In the genomic region with DNA sequence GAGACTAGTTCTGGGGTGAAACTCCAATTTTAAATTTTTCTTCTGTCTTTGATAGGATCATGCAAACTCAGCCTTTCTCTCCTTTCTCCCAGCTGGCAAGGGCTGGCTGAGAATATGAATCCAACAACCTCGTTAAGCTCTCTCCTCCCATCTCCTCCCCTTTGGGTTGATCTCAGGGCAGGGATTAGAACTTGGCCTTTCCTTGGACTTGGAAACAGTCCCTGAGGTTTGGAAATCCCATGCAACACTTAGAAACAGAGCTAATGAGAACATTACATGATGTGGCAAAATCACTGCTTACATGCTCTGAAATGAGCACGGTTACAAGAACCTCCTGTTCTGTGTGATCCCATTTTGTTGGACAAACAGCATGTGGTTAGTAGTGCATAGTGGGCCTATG, we compare ENCODE assay signal across 13 cellular contexts. TPM values are rescaled to one million over a fixed set of nuclear protein-coding genes. Genes with fewer than 3 reads are reported as not detected.
A peak's percentile ranks its signal among the peaks of the same experiment; 100 is the strongest.
DNase-seq lines count a peak whose midpoint lies in the region; ATAC-seq and TF ChIP-seq lines count a peak whose summit lies in the region.
"Had no signal": no experiment of that assay in that cellular context is flagged by ENCODE, and none has a peak within 500 bp of the region (broad histone marks: within the 10 kb centered on the region; RNA-seq: fewer than 3 reads in every experiment).

No MANE protein-coding gene starts in this region.

- H3K9me3 ChIP-seq in adrenal gland (replicated peaks in 1 of 3) (no peaks in the 10 kb centered on the region), transverse colon (no peaks in the 10 kb centered on the region), neuronal stem cell (replicated peaks in 1 of 2; ENCODE audit: control insufficient read depth in 2 of 2, insufficient read depth in 1 of 2, low read depth in 1 of 2, low read length in 2 of 2) (no peaks in the 10 kb centered on the region), HAP-1 (no peaks in the 10 kb centered on the region; the same call in 1 of the 2 replicates)

- no peak overlapping the region for H3K18ac ChIP-seq in neuronal stem cell (ENCODE audit: low read length)

- H3K23ac ChIP-seq in neuronal stem cell (ENCODE audit: low read depth, low read length, poor library complexity): no peak overlapping the region

- no peak overlapping the region for H3K4me3 ChIP-seq in adrenal gland
- no peak overlapping the region for H3K4me3 ChIP-seq in transverse colon
- H3K4me3 ChIP-seq in neuronal stem cell (ENCODE audit: low read length in 2 of 2): no peak overlapping the region
- no peak overlapping the region for H3K4me3 ChIP-seq in HAP-1

- no peak for TF ChIP-seq CTCF in adrenal gland (IDR thresholded peaks at IDR 0.05)
- TF ChIP-seq CTCF in transverse colon (IDR thresholded peaks at IDR 0.05): no peak

- H3K4me3 Mint-ChIP-seq in activated T-helper 2 cell treated with anti-CD3 and anti-CD28 coated beads, Interferon-gamma antibody, Interleukin-2, Interleukin-4, amounts not matched to agents 10 μg/mL and 5 μg/mL and 100 μg/mL, durations not matched to agents 14 hours and 24 hours and 36 hours (ENCODE audit: low read depth): no peak overlapping the region
- H3K4me3 Mint-ChIP-seq: CD8-positive, alpha-beta memory T cell; dendritic cell treated with granulocyte-macrophage colony-stimulating factor and Interleukin-4, amounts not matched to agents 40 ng/mL and 50 ng/mL, for 4 days; stimulated activated memory B cell treated with anti-CD40 and anti-IgM and Interleukin-4, amounts not matched to agents 10 μg/mL and 1 μg/mL and 100 μg/mL, for 72 hours had no signal

- DNase-seq in adrenal gland (peak in 5 of 7 donors; percentile 22 to 67 (median 37)), fibroblast of the conjunctiva (ENCODE audit: low read depth) (peak; percentile 96), myocyte (ENCODE audit: low read depth) (peak; percentile 34), transverse colon (peak; percentile 36), neuronal stem cell (ENCODE audit: low spot score) (no peak), HAP-1 (ENCODE audit: low spot score in 2 of 2) (no peak)
- DNase-seq in activated T-helper 2 cell treated with anti-CD3 and anti-CD28 coated beads, Interferon-gamma antibody, Interleukin-2, Interleukin-4, amounts not matched to agents 10 μg/mL and 5 μg/mL and 100 μg/mL, durations not matched to agents 14 hours and 24 hours and 36 hours (ENCODE audit: low spot score): no peak
- DNase-seq: activated naive CD4-positive, alpha-beta T cell treated with anti-CD3 and anti-CD28 coated beads, Interleukin-2, amount 50 U/mL, for 16 hours; CD8-positive, alpha-beta memory T cell; NCI-H446 had no signal

- no peak overlapping the region for H3K4ac ChIP-seq in neuronal stem cell (ENCODE audit: low read length)

- intact Hi-C loops in adrenal gland (cut with DNase I): no loop called here
- intact Hi-C loops in transverse colon (cut with DNase I; ENCODE audit: low total_unique reads): no loop called here
- intact Hi-C loops in activated T-helper 2 cell treated with anti-CD3 and anti-CD28 coated beads, Interferon-gamma antibody, Interleukin-2, Interleukin-4, amounts not matched to agents 10 μg/mL and 5 μg/mL and 100 μg/mL, durations not matched to agents 14 hours and 24 hours and 36 hours (cut with micrococcal nuclease): no loop called here

- in situ Hi-C loops in transverse colon (cut with MboI; ENCODE audit: low pct_ligation_motif_present in 1 of 4, low pct_unique_long_range_greater_than_20kb in 1 of 4, low sequenced_read_pairs in 3 of 4) (no loop called here), HAP-1 (cut with MboI; ENCODE audit: low sequenced_read_pairs) (no loop called here)

- ATAC-seq in HG02763 (IDR thresholded peaks at IDR 0.05; ENCODE audit: unreplicated experiment): no peak
- ATAC-seq: stimulated activated memory B cell treated with anti-CD40 and anti-IgM and Interleukin-4, amounts not matched to agents 10 μg/mL and 1 μg/mL and 100 μg/mL, for 72 hours had no signal

- H3K36me3 ChIP-seq in adrenal gland (replicated peaks in 1 of 2): no peaks in the 10 kb centered on the region
- no peaks in the 10 kb centered on the region for H3K36me3 ChIP-seq in transverse colon
- H3K36me3 ChIP-seq in neuronal stem cell (replicated peaks in 1 of 2; ENCODE audit: control insufficient read depth in 2 of 2, insufficient read depth in 2 of 2, low read length in 2 of 2): no peaks in the 10 kb centered on the region
- no peaks in the 10 kb centered on the region for H3K36me3 ChIP-seq in HAP-1 (replicated peaks)

- H3K4me1 Mint-ChIP-seq in activated T-helper 2 cell treated with anti-CD3 and anti-CD28 coated beads, Interferon-gamma antibody, Interleukin-2, Interleukin-4, amounts not matched to agents 10 μg/mL and 5 μg/mL and 100 μg/mL, durations not matched to agents 14 hours and 24 hours and 36 hours (ENCODE audit: low read depth): peaks cover under 1% of the 10 kb centered on the region

- no peak overlapping the region for H2BK12ac ChIP-seq in neuronal stem cell (ENCODE audit: low read length)

- no peak overlapping the region for H2BK15ac ChIP-seq in neuronal stem cell (ENCODE audit: low read length)

- H3K9me3 Mint-ChIP-seq in activated T-helper 2 cell treated with anti-CD3 and anti-CD28 coated beads, Interferon-gamma antibody, Interleukin-2, Interleukin-4, amounts not matched to agents 10 μg/mL and 5 μg/mL and 100 μg/mL, durations not matched to agents 14 hours and 24 hours and 36 hours: no peaks in the 10 kb centered on the region
- H3K9me3 Mint-ChIP-seq: CD8-positive, alpha-beta memory T cell; dendritic cell treated with granulocyte-macrophage colony-stimulating factor and Interleukin-4, amounts not matched to agents 40 ng/mL and 50 ng/mL, for 4 days; stimulated activated memory B cell treated with anti-CD40 and anti-IgM and Interleukin-4, amounts not matched to agents 10 μg/mL and 1 μg/mL and 100 μg/mL, for 72 hours had no signal

- TF ChIP-seq POLR2A in adrenal gland (IDR thresholded peaks at IDR 0.05): no peak
- no peak for TF ChIP-seq POLR2A in transverse colon (IDR thresholded peaks at IDR 0.05)

- H2AFZ ChIP-seq in neuronal stem cell (ENCODE audit: low read length): no peak overlapping the region

- WGBS in adrenal gland, 4 donors: 26 to 50% (median 42%) methylated on average over 2 of the region's 2 CpGs
- 0 to 27% methylated on average over 2 of the region's 2 CpGs for WGBS in transverse colon (ENCODE audit: low coverage in 1 of 2), 2 donors
- WGBS in neuronal stem cell (ENCODE audit: extremely low coverage in 2 of 2, insufficient read length in 2 of 2, insufficient replicate concordance in 1 of 2), 2 donors: no CpG with 5 or more reads among the region's 2 CpGs

- no peak overlapping the region for H2BK120ac ChIP-seq in neuronal stem cell (ENCODE audit: low read depth, low read length)

- H3K27me3 ChIP-seq in adrenal gland (no peaks in the 10 kb centered on the region), transverse colon (no peaks in the 10 kb centered on the region), neuronal stem cell (ENCODE audit: control insufficient read depth in 3 of 3, insufficient read depth in 3 of 3, low read depth in 1 of 3, low read length in 3 of 3) (peaks cover 0 to 54% (median 0%) of the 10 kb centered on the region in 3 experiments), HAP-1 (ENCODE audit: low read depth) (no peaks in the 10 kb centered on the region)

- no peaks in the 10 kb centered on the region for H3K79me1 ChIP-seq in neuronal stem cell (ENCODE audit: low read depth, low read length)

- H3K4me1 ChIP-seq in adrenal gland (replicated peaks in 1 of 2): peaks cover 5 to 29% of the 10 kb centered on the region in 2 donors
- peaks cover 3 to 55% (median 9%) of the 10 kb centered on the region in 4 donors for H3K4me1 ChIP-seq in transverse colon
- no peaks in the 10 kb centered on the region for H3K4me1 ChIP-seq in neuronal stem cell (ENCODE audit: control insufficient read depth in 2 of 2, insufficient read depth in 1 of 2, low read depth in 1 of 2, low read length in 2 of 2)
- H3K4me1 ChIP-seq in HAP-1: no peaks in the 10 kb centered on the region

- no peak overlapping the region for H3K27ac Mint-ChIP-seq in activated T-helper 2 cell treated with anti-CD3 and anti-CD28 coated beads, Interferon-gamma antibody, Interleukin-2, Interleukin-4, amounts not matched to agents 10 μg/mL and 5 μg/mL and 100 μg/mL, durations not matched to agents 14 hours and 24 hours and 36 hours
- H3K27ac Mint-ChIP-seq: CD8-positive, alpha-beta memory T cell; dendritic cell treated with granulocyte-macrophage colony-stimulating factor and Interleukin-4, amounts not matched to agents 40 ng/mL and 50 ng/mL, for 4 days; stimulated activated memory B cell treated with anti-CD40 and anti-IgM and Interleukin-4, amounts not matched to agents 10 μg/mL and 1 μg/mL and 100 μg/mL, for 72 hours had no signal

- H3K36me3 Mint-ChIP-seq in activated T-helper 2 cell treated with anti-CD3 and anti-CD28 coated beads, Interferon-gamma antibody, Interleukin-2, Interleukin-4, amounts not matched to agents 10 μg/mL and 5 μg/mL and 100 μg/mL, durations not matched to agents 14 hours and 24 hours and 36 hours (ENCODE audit: low read depth): no peaks in the 10 kb centered on the region
- H3K36me3 Mint-ChIP-seq: stimulated activated memory B cell treated with anti-CD40 and anti-IgM and Interleukin-4, amounts not matched to agents 10 μg/mL and 1 μg/mL and 100 μg/mL, for 72 hours had no signal

- H3K9ac ChIP-seq in neuronal stem cell (ENCODE audit: low read depth, low read length, poor library complexity): no peak overlapping the region

- H3K27ac ChIP-seq in adrenal gland (peak overlapping the region in 3 of 5 donors; percentile 27 to 87 (median 35)), transverse colon (peak overlapping the region; percentile 42 to 61 (median 53)), neuronal stem cell (replicated peaks; ENCODE audit: low read length) (no peak overlapping the region)

- no peak overlapping the region for H2BK5ac ChIP-seq in neuronal stem cell (ENCODE audit: low read length)

- H4K91ac ChIP-seq in neuronal stem cell (ENCODE audit: low read depth, low read length, poor library complexity): no peak overlapping the region

- H2AK5ac ChIP-seq in neuronal stem cell (ENCODE audit: low read depth, low read length): no peak overlapping the region

- TF ChIP-seq EP300 in transverse colon (IDR thresholded peaks at IDR 0.05; ENCODE audit: low read depth): no peak

- H4K8ac ChIP-seq in neuronal stem cell (ENCODE audit: low read depth, low read length): no peak overlapping the region

- H3K14ac ChIP-seq in neuronal stem cell (ENCODE audit: low read length): no peak overlapping the region

- H3K27me3 Mint-ChIP-seq in activated T-helper 2 cell treated with anti-CD3 and anti-CD28 coated beads, Interferon-gamma antibody, Interleukin-2, Interleukin-4, amounts not matched to agents 10 μg/mL and 5 μg/mL and 100 μg/mL, durations not matched to agents 14 hours and 24 hours and 36 hours (ENCODE audit: low read depth): peaks cover 9% of the 10 kb centered on the region

- H3K4me2 ChIP-seq in neuronal stem cell (ENCODE audit: insufficient read depth, low read length, poor library complexity, severe bottlenecking): no peak overlapping the region

RNA-seq across cellular contexts. Expression of a gene that starts 31.6 kb away (rescaled TPM):
- total RNA-seq in adrenal gland (100 to 1,000 TPM in 2 of 8 donors, 10 to 100 TPM in 6; 41.1 to 143 (median 74.0) TPM), myocyte (8.7 and 10.5 TPM in 2 replicates), transverse colon (100 to 1,000 TPM in 2 of 4 donors, 10 to 100 TPM in 2; 69.5 to 132 (median 93.6) TPM)
- polyA plus RNA-seq in adrenal gland: 10 to 100 TPM; 35.5 to 87.0 (median 47.5) TPM
- 5.5 TPM for polyA plus RNA-seq in myocyte (2012)
- 3.8 TPM for polyA plus RNA-seq in neuronal stem cell (2013, experiment 1 of 2)
- 4.0 TPM for polyA plus RNA-seq in neuronal stem cell (2013, experiment 2 of 2)
- 12.1 and 12.9 TPM in 2 replicates for total RNA-seq in activated T-helper 2 cell treated with anti-CD3 and anti-CD28 coated beads, Interferon-gamma antibody, Interleukin-2, Interleukin-4, amounts not matched to agents 10 μg/mL and 5 μg/mL and 100 μg/mL, durations not matched to agents 14 hours and 24 hours and 36 hours

RNA-seq across cellular contexts. Expression of a gene that starts 50.6 kb away (rescaled TPM):
- 100 to 1,000 TPM in 3 of 8 donors, 10 to 100 TPM in 5; 55.9 to 135 (median 84.0) TPM for total RNA-seq in adrenal gland
- polyA plus RNA-seq in adrenal gland: 10 to 100 TPM; 52.5 to 74.2 (median 68.7) TPM
- total RNA-seq in myocyte: 29.8 and 36.0 TPM in 2 replicates
- polyA plus RNA-seq in myocyte (2012): 29.4 TPM
- 10 to 100 TPM in 3 of 4 donors, 1 to 10 TPM in 1; 6.7 to 29.4 (median 20.9) TPM for total RNA-seq in transverse colon
- polyA plus RNA-seq in neuronal stem cell (2013, experiment 1 of 2): 51.4 TPM
- 50.5 TPM for polyA plus RNA-seq in neuronal stem cell (2013, experiment 2 of 2)
- 82.5 and 86.2 TPM in 2 replicates for total RNA-seq in activated T-helper 2 cell treated with anti-CD3 and anti-CD28 coated beads, Interferon-gamma antibody, Interleukin-2, Interleukin-4, amounts not matched to agents 10 μg/mL and 5 μg/mL and 100 μg/mL, durations not matched to agents 14 hours and 24 hours and 36 hours

RNA-seq across cellular contexts. Expression of a gene that starts 54.7 kb away (rescaled TPM):
- total RNA-seq in adrenal gland: 10 to 100 TPM in 6 of 8 donors, 1 to 10 TPM in 2; 4.2 to 19.9 (median 12.9) TPM
- polyA plus RNA-seq in adrenal gland: 10 to 100 TPM; 18.3 to 43.6 (median 40.8) TPM
- 9.3 and 16.1 TPM in 2 replicates for total RNA-seq in myocyte
- 19.2 TPM for polyA plus RNA-seq in myocyte (2012)
- total RNA-seq in transverse colon: 10 to 100 TPM in 1 of 4 donors, 1 to 10 TPM in 2, not detected in 1; 3.4 to 11.1 (median 7.1) TPM
- polyA plus RNA-seq in neuronal stem cell (2013, experiment 1 of 2): 26.3 TPM
- polyA plus RNA-seq in neuronal stem cell (2013, experiment 2 of 2): 26.4 TPM
- total RNA-seq in activated T-helper 2 cell treated with anti-CD3 and anti-CD28 coated beads, Interferon-gamma antibody, Interleukin-2, Interleukin-4, amounts not matched to agents 10 μg/mL and 5 μg/mL and 100 μg/mL, durations not matched to agents 14 hours and 24 hours and 36 hours: 33.4 and 34.9 TPM in 2 replicates

Comparison
In these comparisons a context has a peak if more than half of its experiments do, and no peak if none do; other contexts are left out.
1. DNase-seq: peak in adrenal gland (5 of 7), fibroblast of the conjunctiva (single experiment), myocyte (single experiment) and transverse colon (single experiment); none in neuronal stem cell (single experiment), activated T-helper 2 cell treated with anti-CD3 and anti-CD28 coated beads, Interferon-gamma antibody, Interleukin-2, Interleukin-4, amounts not matched to agents 10 μg/mL and 5 μg/mL and 100 μg/mL, durations not matched to agents 14 hours and 24 hours and 36 hours (single experiment) and HAP-1 (0 of 2).